In genomic region chr2:129329574-129329973, GRCh38 we compare ENCODE assay signal across 18 cellular contexts.
A peak's percentile ranks its signal among the peaks of the same experiment; 100 is the strongest.
DNase-seq lines count a peak whose midpoint lies in the region; ATAC-seq, FAIRE-seq and TF ChIP-seq lines count a peak whose summit lies in the region.
"Had no signal": no experiment of that assay in that cellular context is flagged by ENCODE, and none has a peak within 500 bp of the region (broad histone marks: within the 10 kb centered on the region; RNA-seq: fewer than 3 reads in every experiment).

No MANE protein-coding gene starts in this region.

- no peak for TF ChIP-seq CTCF in GM12878 (IDR thresholded peaks at IDR 0.05 in 2 of 3, conservative IDR thresholded peaks at IDR 0.05 in 1 of 3; ENCODE audit: control insufficient read depth in 2 of 3, extremely low read depth in 1 of 3, insufficient read depth in 1 of 3, low read depth in 3 of 3, low read length in 3 of 3)
- no peak for TF ChIP-seq CTCF in sigmoid colon (IDR thresholded peaks at IDR 0.05)
- no peak for TF ChIP-seq CTCF in osteocyte (IDR thresholded peaks at IDR 0.05)

- 41% methylated on average over 4 of the region's 4 CpGs for WGBS in GM12878 (ENCODE audit: insufficient coverage, insufficient replicate concordance, low lambda C conversion rate, missing lambda C conversion rate)
- WGBS in sigmoid colon, 2 donors = 45 to 74% methylated on average over 4 of the region's 4 CpGs

- in situ Hi-C loops in GM12878 (cut with MboI) = no loop called here

- H3K9me3 ChIP-seq in GM12878 (replicated peaks; ENCODE audit: control insufficient read depth, insufficient read depth, low read length) (no peaks in the 10 kb centered on the region; the same call in 2 of the 3 replicates), sigmoid colon (no peaks in the 10 kb centered on the region)

- no peak for TF ChIP-seq RAD21 in GM12878 (IDR thresholded peaks at IDR 0.05; ENCODE audit: insufficient read depth, low read depth, low read length)

- no peaks in the 10 kb centered on the region for H4K20me1 ChIP-seq in GM12878 (ENCODE audit: control insufficient read depth, insufficient read depth)

- no peak overlapping the region for H3K27ac Mint-ChIP-seq in osteocyte (ENCODE audit: unreplicated experiment)
- H3K27ac Mint-ChIP-seq: CD4-positive, alpha-beta memory T cell had no signal

- SMC1A ChIA-PET in GM12878 (lab: Charles Lee; ENCODE audit: uncharacterized antibody, unreplicated experiment) = no interaction called here

- RAD21 ChIA-PET in GM12878 (lab: Charles Lee; ENCODE audit: unreplicated experiment) = no interaction called here

- H3K4me2 ChIP-seq in GM12878 (ENCODE audit: control insufficient read depth, insufficient read depth) = no peak overlapping the region

- no peaks in the 10 kb centered on the region for H3K79me2 ChIP-seq in GM12878 (ENCODE audit: control insufficient read depth, insufficient read depth, low read length)

- intact Hi-C loops in GM12878 (cut with micrococcal nuclease; ENCODE audit: unreplicated experiment) (no loop called here), sigmoid colon (cut with DNase I) (no loop called here), posterior vena cava (cut with DNase I) (no loop called here)

- H3K4me1 ChIP-seq in GM12878 (ENCODE audit: control insufficient read depth, insufficient read depth, low read length) (no peaks in the 10 kb centered on the region), sigmoid colon (peaks cover 0 to 11% (median 0%) of the 10 kb centered on the region in 4 donors)

- no peaks in the 10 kb centered on the region for H3K27me3 ChIP-seq in GM12878 (replicated peaks in 1 of 2; ENCODE audit: control insufficient read depth in 2 of 2, insufficient read depth in 2 of 2, low read length in 1 of 2)
- H3K27me3 ChIP-seq in sigmoid colon = no peaks in the 10 kb centered on the region

- CTCF ChIA-PET in GM12878 (lab: Yijun Ruan, JAX) = no interaction called here

- no peaks in the 10 kb centered on the region for H3K36me3 Mint-ChIP-seq in osteocyte (ENCODE audit: unreplicated experiment)
- H3K36me3 Mint-ChIP-seq: CD4-positive, alpha-beta memory T cell had no signal

- POLR2A ChIA-PET in GM12878 (lab: Charles Lee) = no interaction called here

- no peaks in the 10 kb centered on the region for H3K27me3 Mint-ChIP-seq in osteocyte (ENCODE audit: unreplicated experiment)
- H3K27me3 Mint-ChIP-seq: CD4-positive, alpha-beta memory T cell had no signal

- H3K36me3 ChIP-seq in GM12878 (ENCODE audit: control insufficient read depth in 2 of 2, insufficient read depth in 2 of 2, low read length in 1 of 2) = no peaks in the 10 kb centered on the region
- no peaks in the 10 kb centered on the region for H3K36me3 ChIP-seq in sigmoid colon

- H2AFZ ChIP-seq in GM12878 (ENCODE audit: control insufficient read depth, low read depth, low read length) = no peak overlapping the region
- H2AFZ ChIP-seq: GM23248 had no signal

- ATAC-seq in GM12878 = no peak

- H3K27ac ChIP-seq in GM12878 (ENCODE audit: control insufficient read depth, insufficient read depth) (no peak overlapping the region), sigmoid colon (peak overlapping the region in 2 of 4 donors; percentile 21 to 25)
- H3K27ac ChIP-seq: GM23248 had no signal

- FAIRE-seq in GM12878 (lab: Jason Lieb, UNC) = peak; percentile 13
- FAIRE-seq: GM19239, H1 had no signal

- no peak overlapping the region for H3K4me3 Mint-ChIP-seq in osteocyte (ENCODE audit: unreplicated experiment)
- H3K4me3 Mint-ChIP-seq: CD4-positive, alpha-beta memory T cell had no signal

- DNase-seq in MV-4-11 (lab: John Stamatoyannopoulos, UW) = peak; percentile 29
- peak; percentile 6 for DNase-seq in RPMI7951 (ENCODE audit: low read depth)
- DNase-seq in GM12878 (ENCODE audit: low read depth, low spot score) = no peak
- peak; percentile 69 for DNase-seq in sigmoid colon
- DNase-seq in posterior vena cava (ENCODE audit: low spot score) = no peak
- no peak for DNase-seq in activated CD4-positive, alpha-beta T cell treated with anti-CD3 and anti-CD28 coated beads, Interleukin-2, amount 50 U/mL, for 4 hours
- DNase-seq in osteocyte (ENCODE audit: extremely low spot score, unreplicated experiment) = no peak
- DNase-seq: C1 segment of cervical spinal cord; CD4-positive, alpha-beta memory T cell; COR-L47; DMS153; DMS79 treated with DMSO at 0.1 percent for 48 hours; GF-D8; GM23248; H7; HCEC 1CT had no signal

- TF ChIP-seq EP300 in GM12878 (IDR thresholded peaks at IDR 0.05; ENCODE audit: borderline replicate concordance in 1 of 2, control insufficient read depth in 1 of 2, low read depth in 2 of 2, low read length in 2 of 2) (no peak), sigmoid colon (IDR thresholded peaks at IDR 0.05) (peak in 2 of 4 donors; percentile 62 to 67)

- BruUV-seq in GM12878 (replicated peaks; lab: Mats Ljungman, UMichigan) = no TSS peak

- TF ChIP-seq POLR2A in GM12878 (IDR thresholded peaks at IDR 0.05; ENCODE audit: low read depth, low read length) = no peak
- no peak for TF ChIP-seq POLR2A in sigmoid colon (IDR thresholded peaks at IDR 0.05)

- peaks cover 17% of the 10 kb centered on the region for H3K9me3 Mint-ChIP-seq in osteocyte (ENCODE audit: unreplicated experiment)

- no peaks in the 10 kb centered on the region for H3K4me1 Mint-ChIP-seq in osteocyte (ENCODE audit: unreplicated experiment)
- H3K4me1 Mint-ChIP-seq: CD4-positive, alpha-beta memory T cell had no signal

- no peak overlapping the region for H3K4me3 ChIP-seq in GM12878
- H3K4me3 ChIP-seq in sigmoid colon = no peak overlapping the region
- H3K4me3 ChIP-seq: GM23248 had no signal

- H3K9ac ChIP-seq in GM12878 (ENCODE audit: control insufficient read depth, insufficient read depth, low read length) = no peak overlapping the region
- H3K9ac ChIP-seq: GM23248 had no signal

TF ChIP-seq in GM12878, 131 proteins besides CTCF, POLR2A, EP300 and RAD21:
- no peak for TF ChIP-seq IKZF2 (IDR thresholded peaks at IDR 0.05)
TF ChIP-seq in GM12878: peak in this region for 0.

Comparison
In these comparisons a context has a peak if more than half of its experiments do, and no peak if none do; other contexts are left out.
1. DNase-seq: peak in MV-4-11 (single experiment), RPMI7951 (single experiment) and sigmoid colon (single experiment); none in GM12878 (single experiment), posterior vena cava (single experiment), activated CD4-positive, alpha-beta T cell treated with anti-CD3 and anti-CD28 coated beads, Interleukin-2, amount 50 U/mL, for 4 hours (0 of 2) and osteocyte (single experiment).